Comparison of ENCODE assay signal across 8 cellular contexts in the genomic region with DNA sequence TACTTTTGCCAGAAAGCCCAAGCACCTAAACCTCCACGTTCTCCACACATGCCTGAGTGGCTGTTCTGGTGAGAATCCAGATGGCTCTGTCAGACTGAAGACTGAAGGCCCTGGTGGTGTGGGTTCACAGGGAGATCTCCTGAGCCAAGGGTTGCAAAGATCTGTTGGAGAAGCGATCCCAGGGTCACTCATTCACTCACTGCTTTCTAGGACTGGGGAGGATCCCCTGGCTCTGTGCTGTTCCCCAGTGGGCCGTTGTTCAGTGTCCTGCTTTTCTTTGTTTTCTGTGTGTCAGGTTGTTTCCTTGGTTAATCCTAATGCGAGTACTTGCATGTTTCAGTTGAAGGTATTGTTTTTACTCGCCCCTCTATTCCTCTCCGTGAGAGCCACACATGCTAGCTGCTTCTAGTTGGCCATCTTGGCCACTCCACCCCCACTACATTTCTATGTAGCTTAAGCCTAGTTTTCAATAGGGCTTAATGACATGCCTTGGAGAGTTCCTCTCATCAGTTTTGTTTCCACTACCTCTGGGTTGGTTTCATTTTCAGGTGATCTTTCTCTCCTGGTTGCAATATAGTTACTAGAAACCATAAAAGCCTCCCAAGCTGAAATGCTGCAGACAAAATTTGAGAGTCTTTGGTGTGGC.
DNase-seq lines count a peak whose midpoint lies in the region; ATAC-seq lines count a peak whose summit lies in the region.

No MANE protein-coding gene starts in this region.

- intact Hi-C loops in left colon (cut with DNase I, micrococcal nuclease): no loop called here

- peak; percentile 94 for ATAC-seq in GM19372 (IDR thresholded peaks at IDR 0.05; ENCODE audit: low read depth, unreplicated experiment)
- ATAC-seq in HG03139 (IDR thresholded peaks at IDR 0.05; ENCODE audit: unreplicated experiment): peak; percentile 96
- peak; percentile 96 for ATAC-seq in activated naive CD8-positive, alpha-beta T cell treated with anti-CD3 and anti-CD28 coated beads, Interleukin-2, amount 50 U/mL, for 24 hours
- ATAC-seq in left colon: no peak

- no peaks in the 10 kb centered on the region for H3K9me3 Mint-ChIP-seq in activated naive CD8-positive, alpha-beta T cell treated with anti-CD3 and anti-CD28 coated beads, Interleukin-2, amount 50 U/mL, for 24 hours

- H3K27ac Mint-ChIP-seq in activated naive CD8-positive, alpha-beta T cell treated with anti-CD3 and anti-CD28 coated beads, Interleukin-2, amount 50 U/mL, for 24 hours: peak overlapping the region; percentile 90

- H3K4me3 ChIP-seq in GM08714 (ENCODE audit: low read length): peak overlapping the region; percentile 8; the same call in 1 of the 2 replicates

- H3K4me3 Mint-ChIP-seq in activated naive CD8-positive, alpha-beta T cell treated with anti-CD3 and anti-CD28 coated beads, Interleukin-2, amount 50 U/mL, for 24 hours: peak overlapping the region; percentile 45

- H3K36me3 Mint-ChIP-seq in activated naive CD8-positive, alpha-beta T cell treated with anti-CD3 and anti-CD28 coated beads, Interleukin-2, amount 50 U/mL, for 24 hours (ENCODE audit: low read depth): no peaks in the 10 kb centered on the region

- peaks cover 58% of the 10 kb centered on the region for H3K4me1 Mint-ChIP-seq in activated naive CD8-positive, alpha-beta T cell treated with anti-CD3 and anti-CD28 coated beads, Interleukin-2, amount 50 U/mL, for 24 hours

- peak; percentile 25 for DNase-seq in activated naive CD8-positive, alpha-beta T cell treated with anti-CD3 and anti-CD28 coated beads, Interleukin-2, amount 50 U/mL, for 24 hours
- DNase-seq in NCI-H2196 (lab: John Stamatoyannopoulos, UW; ENCODE audit: unreplicated experiment) (no peak), NCI-H226 (no peak), left colon (no peak), inferior parietal cortex (ENCODE audit: extremely low spot score) (no peak)

- no peaks in the 10 kb centered on the region for H3K27me3 Mint-ChIP-seq in activated naive CD8-positive, alpha-beta T cell treated with anti-CD3 and anti-CD28 coated beads, Interleukin-2, amount 50 U/mL, for 24 hours
